1 cellular context compared by ENCODE assay signal in genomic region chr9:31415184-31415583, GRCh38.
A peak's percentile ranks its signal among the peaks of the same experiment; 100 is the strongest.
TF ChIP-seq lines count a peak whose summit lies in the region.

No MANE protein-coding gene starts in this region.

TF ChIP-seq in SK-N-SH treated with all-trans-retinoic acid at 6 μM for 48 hours, 23 proteins besides CTCF, POLR2A, EP300 and RAD21 (continued from another document):
- 0 out of 2 replicates have a peak, but pooled peaks have one; percentile 26 for TF ChIP-seq TSHZ2 (CRISPR knock-in tag; IDR thresholded peaks at IDR 0.05)
- peak; percentile 82 for TF ChIP-seq ISL1 (CRISPR knock-in tag; IDR thresholded peaks at IDR 0.05)
- no peak for TF ChIP-seq RARB (CRISPR knock-in tag; IDR thresholded peaks at IDR 0.05)
